Comparison of ENCODE assay signal across 1 cellular context in the genomic region with DNA sequence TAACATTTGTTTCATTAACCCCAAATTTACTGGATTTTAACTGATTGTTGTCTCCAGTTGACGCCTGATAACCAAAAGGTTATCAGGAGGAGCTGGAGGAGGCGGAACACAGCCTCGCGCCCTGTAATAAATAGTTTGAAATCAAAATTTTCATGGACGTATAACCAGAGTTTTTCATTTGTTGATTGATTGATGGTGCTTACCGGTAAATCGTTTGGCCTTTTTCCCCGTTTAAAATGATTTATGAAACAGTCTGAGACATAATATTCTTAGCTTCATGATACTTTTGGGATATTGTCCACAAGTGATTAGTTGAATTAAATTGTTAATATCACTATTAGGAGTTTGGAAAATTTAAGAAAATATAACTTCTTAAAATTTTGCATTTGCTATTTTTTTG.
TF ChIP-seq lines count a peak whose summit lies in the region.

No MANE protein-coding gene starts in this region.

TF ChIP-seq in K562, 482 proteins besides CTCF, POLR2A, EP300 and RAD21 (continued from another document):
- TF ChIP-seq, protein P1, sequence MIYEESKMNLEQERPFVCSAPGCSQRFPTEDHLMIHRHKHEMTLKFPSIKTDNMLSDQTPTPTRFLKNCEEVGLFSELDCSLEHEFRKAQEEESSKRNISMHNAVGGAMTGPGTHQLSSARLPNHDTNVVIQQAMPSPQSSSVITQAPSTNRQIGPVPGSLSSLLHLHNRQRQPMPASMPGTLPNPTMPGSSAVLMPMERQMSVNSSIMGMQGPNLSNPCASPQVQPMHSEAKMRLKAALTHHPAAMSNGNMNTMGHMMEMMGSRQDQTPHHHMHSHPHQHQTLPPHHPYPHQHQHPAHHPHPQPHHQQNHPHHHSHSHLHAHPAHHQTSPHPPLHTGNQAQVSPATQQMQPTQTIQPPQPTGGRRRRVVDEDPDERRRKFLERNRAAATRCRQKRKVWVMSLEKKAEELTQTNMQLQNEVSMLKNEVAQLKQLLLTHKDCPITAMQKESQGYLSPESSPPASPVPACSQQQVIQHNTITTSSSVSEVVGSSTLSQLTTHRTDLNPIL (CRISPR knock-in tag; IDR thresholded peaks at IDR 0.05) = no peak
- TF ChIP-seq FOXP1 (CRISPR knock-in tag; IDR thresholded peaks at IDR 0.05) = no peak
